ENCODE assay signal across 8 cellular contexts in genomic region chr19:46975918-46976782, GRCh38. TPM values are rescaled to one million over a fixed set of nuclear protein-coding genes. Genes with fewer than 3 reads are reported as not detected.
DNase-seq lines count a peak whose midpoint lies in the region; ATAC-seq, FAIRE-seq and TF ChIP-seq lines count a peak whose summit lies in the region.
"Had no signal": no experiment of that assay in that cellular context is flagged by ENCODE, and none has a peak within 500 bp of the region (broad histone marks: within the 10 kb centered on the region; RNA-seq: fewer than 3 reads in every experiment).

No MANE protein-coding gene starts in this region.

- no peaks in the 10 kb centered on the region for H3K27me3 Mint-ChIP-seq in activated CD4-positive, alpha-beta T cell treated with anti-CD3 and anti-CD28 coated beads for 36 hours
- H3K27me3 Mint-ChIP-seq: activated B cell treated with CpG ODN at 0.5 μM for 24 hours had no signal

- FAIRE-seq in keratinocyte (lab: Jason Lieb, UNC) = peak; percentile 13

- intact Hi-C loops in activated CD4-positive, alpha-beta T cell treated with anti-CD3 and anti-CD28 coated beads for 36 hours (cut with DNase I, micrococcal nuclease) = no loop called here

- H3K4me3 ChIP-seq in keratinocyte (ENCODE audit: control insufficient read depth in 2 of 3, extremely low read depth in 1 of 3, insufficient read depth in 2 of 3, low read depth in 1 of 3, low read length in 3 of 3) (no peak overlapping the region), smooth muscle cell (no peak overlapping the region)

- peaks cover 7% of the 10 kb centered on the region for H3K4me1 Mint-ChIP-seq in activated CD4-positive, alpha-beta T cell treated with anti-CD3 and anti-CD28 coated beads for 36 hours

- H3K4me2 ChIP-seq in keratinocyte (ENCODE audit: control insufficient read depth, extremely low read depth, insufficient read depth, low read depth, low read length) (peak overlapping the region; percentile 52), smooth muscle cell (peak overlapping the region; percentile 77)

- H4K20me1 ChIP-seq in keratinocyte (ENCODE audit: control insufficient read depth, extremely low read depth, insufficient read depth, low read length) (peaks cover 4% of the 10 kb centered on the region), smooth muscle cell (ENCODE audit: low read depth) (peaks cover 36% of the 10 kb centered on the region)

- POLR2A ChIA-PET in activated CD4-positive, alpha-beta T cell treated with anti-CD3 and anti-CD28 coated beads for 36 hours (lab: Charles Lee) = no interaction called here

- no peak overlapping the region for H3K4me3 Mint-ChIP-seq in activated CD4-positive, alpha-beta T cell treated with anti-CD3 and anti-CD28 coated beads for 36 hours
- H3K4me3 Mint-ChIP-seq: activated B cell treated with CpG ODN at 0.5 μM for 24 hours had no signal

- DNase-seq in M059J (ENCODE audit: low read depth) (peak; percentile 98), cerebellum (ENCODE audit: low spot score) (peak; percentile 72), keratinocyte (ENCODE audit: low read depth, low spot score) (peak; percentile 54), smooth muscle cell (lab: John Stamatoyannopoulos, UW; ENCODE audit: unreplicated experiment) (peak; percentile 28), DMS53 (lab: John Stamatoyannopoulos, UW) (no peak), DMS153 (lab: John Stamatoyannopoulos, UW) (no peak)
- no peak for DNase-seq in activated CD4-positive, alpha-beta T cell treated with anti-CD3 and anti-CD28 coated beads for 36 hours
- DNase-seq: activated B cell treated with CpG ODN at 0.5 μM for 24 hours had no signal

- H3K9me3 ChIP-seq in keratinocyte (ENCODE audit: control insufficient read depth, low read depth, low read length) = no peaks in the 10 kb centered on the region
- no peaks in the 10 kb centered on the region for H3K9me3 ChIP-seq in smooth muscle cell (replicated peaks; ENCODE audit: low read depth)

- TF ChIP-seq CTCF in keratinocyte (optimal IDR thresholded peaks at IDR 0.05 in 1 of 3, IDR thresholded peaks at IDR 0.05 in 1 of 3, conservative IDR thresholded peaks at IDR 0.05 in 1 of 3; ENCODE audit: extremely low read depth in 1 of 3, insufficient read depth in 2 of 3, low read length in 3 of 3) = no peak
- no peak for TF ChIP-seq CTCF in smooth muscle cell (IDR thresholded peaks at IDR 0.05; ENCODE audit: borderline replicate concordance, insufficient read depth, poor library complexity, severe bottlenecking)

- CTCF ChIA-PET in activated CD4-positive, alpha-beta T cell treated with anti-CD3 and anti-CD28 coated beads for 36 hours (lab: Charles Lee) = interaction anchor here (0.6 to 1.8 kb wide), 9 partner anchors 14 to 610 kb away, joined by 3 to 4 read pairs (median 3); no protein-coding TSS in a partner anchor

- H3K9me3 Mint-ChIP-seq in activated CD4-positive, alpha-beta T cell treated with anti-CD3 and anti-CD28 coated beads for 36 hours (ENCODE audit: low read depth) = no peaks in the 10 kb centered on the region
- H3K9me3 Mint-ChIP-seq: activated B cell treated with CpG ODN at 0.5 μM for 24 hours had no signal

- peak overlapping the region; percentile 13 for H3K27ac ChIP-seq in keratinocyte (ENCODE audit: control insufficient read depth, insufficient read depth, low read length)
- H3K27ac ChIP-seq in smooth muscle cell (ENCODE audit: low read depth) = peak overlapping the region; percentile 93

- H3K9me1 ChIP-seq in keratinocyte (ENCODE audit: control insufficient read depth, extremely low read depth, insufficient read depth, low read length) = peaks cover 6% of the 10 kb centered on the region

- ATAC-seq in activated CD4-positive, alpha-beta T cell treated with anti-CD3 and anti-CD28 coated beads for 36 hours = no peak

- dilution Hi-C loops in keratinocyte (cut with MboI; ENCODE audit: extremely low pct_ligation_motif_present, low sequenced_read_pairs) = no loop called here

- H3K36me3 Mint-ChIP-seq in activated CD4-positive, alpha-beta T cell treated with anti-CD3 and anti-CD28 coated beads for 36 hours (ENCODE audit: low read depth) = no peaks in the 10 kb centered on the region

- no peak overlapping the region for H2AFZ ChIP-seq in keratinocyte (ENCODE audit: control insufficient read depth, low read length)
- no peak overlapping the region for H2AFZ ChIP-seq in smooth muscle cell (ENCODE audit: low read depth)

- H3K4me1 ChIP-seq in keratinocyte (ENCODE audit: control insufficient read depth, extremely low read depth, insufficient read depth, low read length) = peaks cover 28% of the 10 kb centered on the region
- H3K4me1 ChIP-seq in smooth muscle cell (ENCODE audit: low read depth) = peaks cover 29% of the 10 kb centered on the region

- peaks cover 0 to 4% of the 10 kb centered on the region in 2 experiments for H3K36me3 ChIP-seq in keratinocyte (ENCODE audit: control insufficient read depth in 2 of 2, extremely low read depth in 1 of 2, insufficient read depth in 2 of 2, low read length in 2 of 2)
- H3K36me3 ChIP-seq in smooth muscle cell (ENCODE audit: low read depth) = no peaks in the 10 kb centered on the region

- H3K27ac Mint-ChIP-seq in activated CD4-positive, alpha-beta T cell treated with anti-CD3 and anti-CD28 coated beads for 36 hours = no peak overlapping the region
- H3K27ac Mint-ChIP-seq: activated B cell treated with CpG ODN at 0.5 μM for 24 hours had no signal

- H3K9ac ChIP-seq in keratinocyte (ENCODE audit: control insufficient read depth, extremely low read depth, insufficient read depth, low read length) (peak overlapping the region; percentile 48), smooth muscle cell (ENCODE audit: low read depth) (peak overlapping the region; percentile 63)

- H3K27me3 ChIP-seq in keratinocyte (ENCODE audit: control insufficient read depth, extremely low read depth, insufficient read depth, low read length) (no peaks in the 10 kb centered on the region), smooth muscle cell (ENCODE audit: low read depth) (no peaks in the 10 kb centered on the region)

- WGBS in smooth muscle cell (ENCODE audit: low lambda C conversion rate) = 39% methylated on average over 18 of the region's 18 CpGs

- H3K79me2 ChIP-seq in keratinocyte (ENCODE audit: control insufficient read depth, insufficient read depth, low read length) (peaks cover 8% of the 10 kb centered on the region), smooth muscle cell (ENCODE audit: low read depth) (no peaks in the 10 kb centered on the region)

- peaks cover 20% of the 10 kb centered on the region for H3F3A ChIP-seq in smooth muscle cell (ENCODE audit: low read depth)

RNA-seq across cellular contexts. Expression of gene NPAS1, which starts 43.5 kb away (rescaled TPM):
- total RNA-seq in M059J (2014; rRNA removed; shearing (Covaris generic)) = 0.37 and 0.39 TPM in 2 replicates
- total RNA-seq in cerebellum (0.36 TPM), smooth muscle cell (0.49 and 0.76 TPM in 2 replicates)
- polyA plus RNA-seq in keratinocyte (0.42 to 0.81 TPM (median 0.42 TPM) in 3 replicates), smooth muscle cell (3.7 and 4.7 TPM in 2 replicates)
- polyA plus RNA-seq in keratinocyte (2011; ENCODE audit: low read depth) = not detected
- 0.22 and 1.1 TPM in 2 replicates for polyA plus RNA-seq in keratinocyte (2011; cell fraction: cytosol; rRNA removed)
- polyA plus RNA-seq in keratinocyte (2011; cell fraction: nucleus; rRNA removed) = 0.34 and 0.44 TPM in 2 replicates
- 0.83 and 1.9 TPM in 2 replicates for polyA plus RNA-seq in keratinocyte (2012; ENCODE audit: low replicate concordance)
- polyA minus RNA-seq in keratinocyte = 0.53 to 2.2 TPM in 2 of 3 replicates, not detected in the other
- 3.3 TPM for polyA minus RNA-seq in keratinocyte (2011; cell fraction: cytosol; rRNA and poly(A)+ RNA removed)
- 0.95 TPM in 1 of 2 replicates, not detected in the other for polyA minus RNA-seq in keratinocyte (2011; cell fraction: nucleus; rRNA and poly(A)+ RNA removed)
- total RNA-seq in activated CD4-positive, alpha-beta T cell treated with anti-CD3 and anti-CD28 coated beads for 36 hours = under 1 TPM in 1 of 2 experiments, not detected in 1; 0.50 TPM

Comparison
In these comparisons a context has a peak if more than half of its experiments do, and no peak if none do; other contexts are left out.
1. DNase-seq: peak in M059J (single experiment), cerebellum (single experiment), keratinocyte (single experiment) and smooth muscle cell (single experiment); none in activated CD4-positive, alpha-beta T cell treated with anti-CD3 and anti-CD28 coated beads for 36 hours (single experiment), DMS53 (single experiment) and DMS153 (single experiment).